Comparison of ENCODE assay signal across 11 cellular contexts in genomic region chr2:105821428-105822125, GRCh38.
DNase-seq lines count a peak whose midpoint lies in the region; ATAC-seq and TF ChIP-seq lines count a peak whose summit lies in the region.
"Had no signal": no experiment of that assay in that cellular context is flagged by ENCODE, and none has a peak within 500 bp of the region (broad histone marks: within the 10 kb centered on the region; RNA-seq: fewer than 3 reads in every experiment).

No MANE protein-coding gene starts in this region.

- H3K36me3 Mint-ChIP-seq in activated naive CD4-positive, alpha-beta T cell treated with anti-CD3 and anti-CD28 coated beads, Interleukin-2, amount 10 ng/mL, durations not matched to agents 7 days and 5 days = peaks cover 76% of the 10 kb centered on the region
- H3K36me3 Mint-ChIP-seq in stimulated activated naive B cell treated with anti-CD40 and anti-IgM and Interleukin-4, amounts not matched to agents 10 μg/mL and 1 μg/mL and 100 μg/mL, for 72 hours = peaks cover 59 to 77% of the 10 kb centered on the region in 2 donors

- H3K4me1 Mint-ChIP-seq in activated naive CD4-positive, alpha-beta T cell treated with anti-CD3 and anti-CD28 coated beads, Interleukin-2, amount 10 ng/mL, durations not matched to agents 7 days and 5 days = peaks cover 60% of the 10 kb centered on the region
- H3K4me1 Mint-ChIP-seq in stimulated activated naive B cell treated with anti-CD40 and anti-IgM and Interleukin-4, amounts not matched to agents 10 μg/mL and 1 μg/mL and 100 μg/mL, for 72 hours = peaks cover 49 to 77% of the 10 kb centered on the region in 2 donors

- no peak for DNase-seq in activated naive CD4-positive, alpha-beta T cell treated with anti-CD3 and anti-CD28 coated beads, Interleukin-2, amount 10 ng/mL, durations not matched to agents 7 days and 5 days
- no peak for DNase-seq in activated naive CD4-positive, alpha-beta T cell treated with Interleukin-2 at 50 U/mL for 16 hours
- DNase-seq in NCI-H2171 (lab: John Stamatoyannopoulos, UW) = peak; percentile 34
- no peak for DNase-seq in stimulated activated naive B cell treated with anti-CD40 and anti-IgM and Interleukin-4, amounts not matched to agents 10 μg/mL and 1 μg/mL and 100 μg/mL, for 72 hours
- no peak for DNase-seq in ovary
- no peak for DNase-seq in HPDE6-E6E7 (ENCODE audit: extremely low spot score)
- DNase-seq: activated effector memory CD4-positive, alpha-beta T cell treated with Interleukin-2 at 50 U/mL for 16 hours; kidney glomerular epithelial cell had no signal

- TF ChIP-seq EP300 in ovary (IDR thresholded peaks at IDR 0.05) = no peak

- 76 to 79% (median 77%) methylated on average over 12 of the region's 12 CpGs for WGBS in ovary, 3 donors

- CTCF ChIA-PET in activated naive CD4-positive, alpha-beta T cell treated with anti-CD3 and anti-CD28 coated beads, Interleukin-2, amount 10 ng/mL, durations not matched to agents 7 days and 5 days (lab: Charles Lee) = interaction anchor here (0.9 to 1.2 kb wide), 3 partner anchors 10 to 141 kb away, joined by 3 to 4 read pairs (median 3); no protein-coding TSS in a partner anchor

- no peaks in the 10 kb centered on the region for H3K27me3 Mint-ChIP-seq in activated naive CD4-positive, alpha-beta T cell treated with anti-CD3 and anti-CD28 coated beads, Interleukin-2, amount 10 ng/mL, durations not matched to agents 7 days and 5 days
- no peaks in the 10 kb centered on the region for H3K27me3 Mint-ChIP-seq in stimulated activated naive B cell treated with anti-CD40 and anti-IgM and Interleukin-4, amounts not matched to agents 10 μg/mL and 1 μg/mL and 100 μg/mL, for 72 hours

- H3K27me3 ChIP-seq in endocrine pancreas (ENCODE audit: control insufficient read depth, insufficient read depth, low read length) (no peaks in the 10 kb centered on the region), ovary (no peaks in the 10 kb centered on the region)

- H3K9me3 Mint-ChIP-seq in activated naive CD4-positive, alpha-beta T cell treated with anti-CD3 and anti-CD28 coated beads, Interleukin-2, amount 10 ng/mL, durations not matched to agents 7 days and 5 days = peaks cover 4% of the 10 kb centered on the region
- peaks cover 0 to 2% of the 10 kb centered on the region in 2 donors for H3K9me3 Mint-ChIP-seq in stimulated activated naive B cell treated with anti-CD40 and anti-IgM and Interleukin-4, amounts not matched to agents 10 μg/mL and 1 μg/mL and 100 μg/mL, for 72 hours

- peak overlapping the region; percentile 58 for H3K27ac Mint-ChIP-seq in activated naive CD4-positive, alpha-beta T cell treated with anti-CD3 and anti-CD28 coated beads, Interleukin-2, amount 10 ng/mL, durations not matched to agents 7 days and 5 days
- H3K27ac Mint-ChIP-seq in stimulated activated naive B cell treated with anti-CD40 and anti-IgM and Interleukin-4, amounts not matched to agents 10 μg/mL and 1 μg/mL and 100 μg/mL, for 72 hours = peak overlapping the region; percentile 93

- no peaks in the 10 kb centered on the region for H3K9me3 ChIP-seq in endocrine pancreas (ENCODE audit: control insufficient read depth, low read length)
- H3K9me3 ChIP-seq in ovary = no peaks in the 10 kb centered on the region

- H3K4me3 Mint-ChIP-seq in activated naive CD4-positive, alpha-beta T cell treated with anti-CD3 and anti-CD28 coated beads, Interleukin-2, amount 10 ng/mL, durations not matched to agents 7 days and 5 days = no peak overlapping the region
- H3K4me3 Mint-ChIP-seq in stimulated activated naive B cell treated with anti-CD40 and anti-IgM and Interleukin-4, amounts not matched to agents 10 μg/mL and 1 μg/mL and 100 μg/mL, for 72 hours = peak overlapping the region in 1 of 2 donors; percentile 47

- H3K27ac ChIP-seq in ovary = no peak overlapping the region
- H3K27ac ChIP-seq: C4-2B had no signal

- intact Hi-C loops in ovary (cut with DNase I) = no loop called here

- no peak for TF ChIP-seq POLR2A in ovary (IDR thresholded peaks at IDR 0.05)

- peak overlapping the region; percentile 16 for H3K9ac ChIP-seq in endocrine pancreas (ENCODE audit: control insufficient read depth, insufficient read depth, low read length)

- H3K4me3 ChIP-seq in endocrine pancreas (ENCODE audit: control insufficient read depth, insufficient read depth, low read length) = no peak overlapping the region
- H3K4me3 ChIP-seq in ovary = no peak overlapping the region

- H3K36me3 ChIP-seq in endocrine pancreas (ENCODE audit: control insufficient read depth, insufficient read depth, low read length) (no peaks in the 10 kb centered on the region), ovary (no peaks in the 10 kb centered on the region)

- TF ChIP-seq CTCF in ovary (IDR thresholded peaks at IDR 0.05) = no peak

- H3K4me1 ChIP-seq in endocrine pancreas (ENCODE audit: control insufficient read depth, insufficient read depth, low read length) = no peaks in the 10 kb centered on the region
- H3K4me1 ChIP-seq in ovary (ENCODE audit: insufficient read depth) = peaks cover 12% of the 10 kb centered on the region

- peak in 1 of 2 donors; percentile 30 for ATAC-seq in stimulated activated naive B cell treated with anti-CD40 and anti-IgM and Interleukin-4, amounts not matched to agents 10 μg/mL and 1 μg/mL and 100 μg/mL, for 72 hours (replicated peaks)
- no peak for ATAC-seq in esophagus mucosa
